In the genomic region with DNA sequence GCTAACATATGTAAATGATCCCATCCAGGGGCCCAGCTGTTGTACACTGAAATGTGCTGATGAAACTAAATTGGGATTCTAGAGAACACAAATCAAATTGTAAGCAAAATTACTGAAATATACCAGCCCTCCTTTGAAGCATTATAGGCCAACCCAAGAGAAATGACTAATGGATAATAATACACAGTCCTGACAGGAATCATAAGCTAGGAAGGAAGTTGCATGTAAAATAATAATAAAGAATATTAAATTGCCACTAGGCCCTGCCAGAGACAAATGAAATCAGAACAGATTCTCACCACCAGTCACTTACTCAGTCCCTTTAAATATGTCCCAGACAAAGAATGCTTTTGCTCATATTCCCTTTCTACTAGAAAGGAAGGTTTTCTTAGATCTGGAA, we compare ENCODE assay signal across 23 cellular contexts.
"Had no signal": no experiment of that assay in that cellular context is flagged by ENCODE, and none has a peak within 500 bp of the region (broad histone marks: within the 10 kb centered on the region; RNA-seq: fewer than 3 reads in every experiment).

No MANE protein-coding gene starts in this region.

- H3K27me3 ChIP-seq: neural progenitor cell, upper lobe of left lung had no signal

- H3K9ac ChIP-seq: neural progenitor cell had no signal

- FAIRE-seq: keratinocyte had no signal

- H2AFZ ChIP-seq: neural progenitor cell had no signal

- H3K9me3 ChIP-seq: psoas muscle, thoracic aorta, upper lobe of left lung had no signal

- H3K4me3 ChIP-seq: neural progenitor cell, psoas muscle, smooth muscle cell, thoracic aorta, upper lobe of left lung had no signal

- DNase-seq: activated CD4-positive, alpha-beta memory T cell treated with anti-CD3 and anti-CD28 coated beads, Interleukin-2, amount 10 ng/mL, durations not matched to agents 7 days and 5 days; activated CD4-positive, alpha-beta T cell treated with anti-CD3 and anti-CD28 coated beads for 48 hours; activated CD4-positive, CD25-positive, alpha-beta regulatory T cell; activated CD8-positive, alpha-beta memory T cell treated with anti-CD3 and anti-CD28 coated beads, Interleukin-2, amount 10 ng/mL, durations not matched to agents 7 days and 5 days; activated naive CD4-positive, alpha-beta T cell treated with Interleukin-2 at 50 U/mL for 16 hours; activated naive CD8-positive, alpha-beta T cell treated with anti-CD3 and anti-CD28 coated beads, Interleukin-2, amount 10 ng/mL, durations not matched to agents 7 days and 5 days; amygdala; endodermal cell; foreskin melanocyte; head of caudate nucleus; mammary epithelial cell; naive B cell; psoas muscle; right cardiac atrium; stimulated activated CD4-positive, alpha-beta T cell treated with anti-CD3 and anti-CD28 coated beads, Interleukin-4, amount 100 ng/mL, for 24 hours; T1000; upper lobe of left lung had no signal

- H3K4me1 ChIP-seq: neural progenitor cell had no signal

- H3K36me3 ChIP-seq: neural progenitor cell, thoracic aorta, upper lobe of left lung had no signal

- ATAC-seq: activated CD8-positive, alpha-beta memory T cell treated with anti-CD3 and anti-CD28 coated beads, Interleukin-2, amount 10 ng/mL, durations not matched to agents 7 days and 5 days; left lobe of liver; psoas muscle; right cardiac atrium; stimulated activated memory B cell treated with anti-CD40 and anti-IgM and Interleukin-4, amounts not matched to agents 10 μg/mL and 1 μg/mL and 100 μg/mL, for 72 hours had no signal

- H3K4me2 ChIP-seq: neural progenitor cell, smooth muscle cell had no signal

- H3K27ac ChIP-seq: neural progenitor cell, psoas muscle, thoracic aorta, upper lobe of left lung had no signal
